In the genomic region with DNA sequence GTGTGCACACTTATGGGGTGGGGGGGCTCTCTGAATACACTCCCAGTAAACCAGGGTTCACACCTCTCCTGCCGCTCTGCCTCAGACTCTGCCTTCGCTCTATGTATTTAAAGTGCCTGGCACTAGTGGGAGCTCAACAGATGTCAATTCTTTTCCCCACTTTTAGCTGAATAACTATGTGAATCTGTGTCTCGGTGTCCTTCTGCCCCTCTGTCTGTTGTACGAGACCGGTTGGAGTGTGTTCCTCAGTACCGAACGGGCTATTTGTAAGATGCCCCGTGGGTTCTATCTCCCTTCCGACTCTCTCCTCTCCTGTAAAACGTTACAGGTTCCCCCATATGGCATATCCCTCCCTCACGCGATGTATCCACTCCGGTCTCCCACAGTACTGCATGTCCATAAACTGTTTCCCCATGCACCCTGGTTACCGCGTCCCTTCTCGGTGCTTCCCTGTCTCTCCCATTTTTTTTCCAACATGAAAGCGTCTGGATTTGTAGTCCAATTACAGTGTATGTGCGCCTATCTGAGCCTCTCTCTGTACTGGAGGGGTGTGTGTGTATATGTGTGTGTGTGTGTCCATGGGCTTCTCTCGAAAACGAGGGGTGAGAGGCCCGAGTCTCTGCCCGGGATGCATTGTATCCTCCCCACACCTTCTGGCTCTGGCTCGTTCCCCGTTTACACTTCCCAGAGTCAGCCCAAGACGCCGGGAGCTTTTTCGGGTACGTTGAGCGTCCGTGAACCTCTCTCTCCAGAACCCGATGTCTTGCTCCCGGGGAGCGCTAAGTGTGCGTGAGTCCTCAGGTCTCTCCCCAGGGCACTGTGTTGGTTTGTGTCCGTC, we compare ENCODE assay signal across 8 cellular contexts. TPM values are rescaled to one million over a fixed set of nuclear protein-coding genes. Genes with fewer than 3 reads are reported as not detected.
DNase-seq lines count a peak whose midpoint lies in the region; TF ChIP-seq lines count a peak whose summit lies in the region.

No MANE protein-coding gene starts in this region.

- H3K4me1 ChIP-seq in HEK293 (ENCODE audit: control insufficient read depth, insufficient read depth, low read length) = peaks cover 20% of the 10 kb centered on the region

- H3K4me3 ChIP-seq in BJ (ENCODE audit: low read depth, low read length) (peak overlapping the region; percentile 73), HEK293 (ENCODE audit: low read depth, low read length) (peak overlapping the region; percentile 70)

- H3K36me3 Mint-ChIP-seq in osteocyte (ENCODE audit: unreplicated experiment) = peaks cover 2% of the 10 kb centered on the region

- POLR2A ChIA-PET in BJ (lab: Charles Lee) (interaction anchor here (1.0 to 2.4 kb wide), 2 partner anchors 13 to 89 kb away, joined by 7 to 9 read pairs; no protein-coding TSS in a partner anchor), HEK293 (lab: Yijun Ruan, JAX) (no interaction called here)

- H3K27me3 ChIP-seq in BJ (ENCODE audit: control insufficient read depth, insufficient read depth, low read length) = no peaks in the 10 kb centered on the region

- peaks cover 1% of the 10 kb centered on the region; the same call in 1 of the 2 replicates for H3K36me3 ChIP-seq in BJ (ENCODE audit: control insufficient read depth, insufficient read depth, low read length)
- no peaks in the 10 kb centered on the region for H3K36me3 ChIP-seq in HEK293 (ENCODE audit: control insufficient read depth in 2 of 2, insufficient read depth in 1 of 2, low read length in 2 of 2)

- peak overlapping the region; percentile 96 for H3K27ac Mint-ChIP-seq in osteocyte (ENCODE audit: unreplicated experiment)

- peak overlapping the region; percentile 93; the same call in 1 of the 2 replicates for H3K27ac ChIP-seq in HEK293 (ENCODE audit: extremely low read depth, low read depth, low read length)

- DNase-seq in BJ (ENCODE audit: low read depth) = no peak
- peak; percentile 22 to 27 for DNase-seq in activated T-cell treated with anti-CD3 and anti-CD28 coated beads, Interleukin-2, amount 50 U/mL, for 48 hours
- DNase-seq in globus pallidus (ENCODE audit: low spot score) = peak; percentile 58
- DNase-seq in osteocyte (ENCODE audit: extremely low spot score, unreplicated experiment) = no peak
- DNase-seq in SIG-M5 treated with dmso at 0.1 percent for 504 hours (lab: John Stamatoyannopoulos, UW; ENCODE audit: unreplicated experiment) = no peak
- DNase-seq in MV-4-11 (lab: John Stamatoyannopoulos, UW) = no peak
- DNase-seq in stimulated activated CD4-positive, alpha-beta T cell treated with anti-CD3 and anti-CD28 coated beads, Interleukin-4, amount 100 ng/mL, for 24 hours = no peak

- TF ChIP-seq CTCF in BJ (IDR thresholded peaks at IDR 0.05; ENCODE audit: insufficient read depth, low read depth, low read length) = no peak
- peak; percentile 58; the same call in 1 of the 2 replicates for TF ChIP-seq CTCF in HEK293 (tag by site-specific recombination; IDR thresholded peaks at IDR 0.05)
- peak; percentile 29 for TF ChIP-seq CTCF in osteocyte (IDR thresholded peaks at IDR 0.05)

- H3K9me3 Mint-ChIP-seq in osteocyte (ENCODE audit: unreplicated experiment) = no peaks in the 10 kb centered on the region

- no peaks in the 10 kb centered on the region for H3K9me3 ChIP-seq in HEK293 (ENCODE audit: control insufficient read depth, insufficient read depth, low read depth, low read length)

- H3K4me1 Mint-ChIP-seq in osteocyte (ENCODE audit: unreplicated experiment) = peaks cover 61% of the 10 kb centered on the region

- CTCF ChIA-PET in BJ (lab: Yijun Ruan, JAX) (interaction anchor here (0.7 to 2.0 kb wide), 9 partner anchors 9 to 376 kb away, joined by 3 to 9 read pairs (median 3); no protein-coding TSS in a partner anchor), HEK293 (lab: Yijun Ruan, JAX) (interaction anchor here (0.9 to 2.2 kb wide), 7 partner anchors 9 to 376 kb away, joined by 3 to 6 read pairs (median 4); no protein-coding TSS in a partner anchor)

- no peaks in the 10 kb centered on the region for H3K27me3 Mint-ChIP-seq in osteocyte (ENCODE audit: unreplicated experiment)

- H3K4me3 Mint-ChIP-seq in osteocyte (ENCODE audit: unreplicated experiment) = peak overlapping the region; percentile 90

TF ChIP-seq in HEK293, 187 proteins besides CTCF, POLR2A, EP300 and RAD21 (continues in another document):
- TF ChIP-seq IKZF3 (tag by site-specific recombination; IDR thresholded peaks at IDR 0.05) (peak; percentile 57; the same call in 1 of the 2 replicates), GLI4 (tag by site-specific recombination; IDR thresholded peaks at IDR 0.05) (no peak), ZNF366 (tag by site-specific recombination; conservative IDR thresholded peaks at IDR 0.05) (peak; percentile 12; the same call in 1 of the 2 replicates), PATZ1 (tag by site-specific recombination; IDR thresholded peaks at IDR 0.05) (no peak), ZNF664 (tag by site-specific recombination; IDR thresholded peaks at IDR 0.05) (peak; percentile 41; the same call in 1 of the 2 replicates), ZNF830 (tag by site-specific recombination; IDR thresholded peaks at IDR 0.05; ENCODE audit: low read depth) (no peak), PRDM6 (tag by site-specific recombination; IDR thresholded peaks at IDR 0.05) (no peak), SCRT2 (tag by site-specific recombination; IDR thresholded peaks at IDR 0.05) (peak; percentile 89)
- TF ChIP-seq, protein P1, sequence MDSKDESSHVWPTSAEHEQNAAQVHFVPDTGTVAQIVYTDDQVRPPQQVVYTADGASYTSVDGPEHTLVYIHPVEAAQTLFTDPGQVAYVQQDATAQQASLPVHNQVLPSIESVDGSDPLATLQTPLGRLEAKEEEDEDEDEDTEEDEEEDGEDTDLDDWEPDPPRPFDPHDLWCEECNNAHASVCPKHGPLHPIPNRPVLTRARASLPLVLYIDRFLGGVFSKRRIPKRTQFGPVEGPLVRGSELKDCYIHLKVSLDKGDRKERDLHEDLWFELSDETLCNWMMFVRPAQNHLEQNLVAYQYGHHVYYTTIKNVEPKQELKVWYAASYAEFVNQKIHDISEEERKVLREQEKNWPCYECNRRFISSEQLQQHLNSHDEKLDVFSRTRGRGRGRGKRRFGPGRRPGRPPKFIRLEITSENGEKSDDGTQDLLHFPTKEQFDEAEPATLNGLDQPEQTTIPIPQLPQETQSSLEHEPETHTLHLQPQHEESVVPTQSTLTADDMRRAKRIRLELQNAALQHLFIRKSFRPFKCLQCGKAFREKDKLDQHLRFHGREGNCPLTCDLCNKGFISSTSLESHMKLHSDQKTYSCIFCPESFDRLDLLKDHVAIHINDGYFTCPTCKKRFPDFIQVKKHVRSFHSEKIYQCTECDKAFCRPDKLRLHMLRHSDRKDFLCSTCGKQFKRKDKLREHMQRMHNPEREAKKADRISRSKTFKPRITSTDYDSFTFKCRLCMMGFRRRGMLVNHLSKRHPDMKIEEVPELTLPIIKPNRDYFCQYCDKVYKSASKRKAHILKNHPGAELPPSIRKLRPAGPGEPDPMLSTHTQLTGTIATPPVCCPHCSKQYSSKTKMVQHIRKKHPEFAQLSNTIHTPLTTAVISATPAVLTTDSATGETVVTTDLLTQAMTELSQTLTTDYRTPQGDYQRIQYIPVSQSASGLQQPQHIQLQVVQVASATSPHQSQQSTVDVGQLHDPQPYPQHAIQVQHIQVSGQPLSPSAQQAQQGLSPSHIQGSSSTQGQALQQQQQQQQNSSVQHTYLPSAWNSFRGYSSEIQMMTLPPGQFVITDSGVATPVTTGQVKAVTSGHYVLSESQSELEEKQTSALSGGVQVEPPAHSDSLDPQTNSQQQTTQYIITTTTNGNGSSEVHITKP (tag by site-specific recombination; IDR thresholded peaks at IDR 0.05) = peak; percentile 93
- TF ChIP-seq, protein P2, sequence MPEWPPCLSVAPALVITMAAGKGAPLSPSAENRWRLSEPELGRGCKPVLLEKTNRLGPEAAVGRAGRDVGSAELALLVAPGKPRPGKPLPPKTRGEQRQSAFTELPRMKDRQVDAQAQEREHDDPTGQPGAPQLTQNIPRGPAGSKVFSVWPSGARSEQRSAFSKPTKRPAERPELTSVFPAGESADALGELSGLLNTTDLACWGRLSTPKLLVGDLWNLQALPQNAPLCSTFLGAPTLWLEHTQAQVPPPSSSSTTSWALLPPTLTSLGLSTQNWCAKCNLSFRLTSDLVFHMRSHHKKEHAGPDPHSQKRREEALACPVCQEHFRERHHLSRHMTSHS (tag by site-specific recombination; IDR thresholded peaks at IDR 0.05) = no peak

RNA-seq across cellular contexts. Expression of gene ELL2, which starts 1.5 kb away (rescaled TPM):
- polyA plus RNA-seq in BJ (2011; rRNA removed) = 58.9 and 116 TPM in 2 replicates
- 106 and 110 TPM in 2 replicates for polyA minus RNA-seq in BJ (2011; rRNA and poly(A)+ RNA removed)
- total RNA-seq in osteocyte = 50.7 and 50.8 TPM in 2 replicates

Comparison
In these comparisons a context has a peak if more than half of its experiments do, and no peak if none do; other contexts are left out.
1. DNase-seq: peak in activated T-cell treated with anti-CD3 and anti-CD28 coated beads, Interleukin-2, amount 50 U/mL, for 48 hours (2 of 2) and globus pallidus (single experiment); none in BJ (single experiment), osteocyte (single experiment), SIG-M5 treated with dmso at 0.1 percent for 504 hours (single experiment), MV-4-11 (single experiment) and stimulated activated CD4-positive, alpha-beta T cell treated with anti-CD3 and anti-CD28 coated beads, Interleukin-4, amount 100 ng/mL, for 24 hours (single experiment).